Comparison of ENCODE assay signal across 8 cellular contexts in genomic region chr22:32985899-32986772, GRCh38.
DNase-seq lines count a peak whose midpoint lies in the region; ATAC-seq and TF ChIP-seq lines count a peak whose summit lies in the region.

No MANE protein-coding gene starts in this region.

- H3K27ac ChIP-seq in foreskin keratinocyte = no peak overlapping the region
- H3K27ac ChIP-seq in neural progenitor cell = peak overlapping the region; percentile 46
- no peak overlapping the region for H3K27ac ChIP-seq in uterus

- no peaks in the 10 kb centered on the region for H3K9me3 Mint-ChIP-seq in activated T-cell treated with anti-CD3 and anti-CD28 coated beads, Interleukin-2, amount 50 U/mL, for 72 hours
- peaks cover 2% of the 10 kb centered on the region for H3K9me3 Mint-ChIP-seq in neural progenitor cell

- H3K27me3 ChIP-seq in H7 (ENCODE audit: control insufficient read depth, insufficient read depth, low read length) (no peaks in the 10 kb centered on the region), foreskin keratinocyte (no peaks in the 10 kb centered on the region), neural progenitor cell (no peaks in the 10 kb centered on the region), uterus (no peaks in the 10 kb centered on the region)

- H3K4me2 ChIP-seq in neural progenitor cell = peak overlapping the region; percentile 59

- no peaks in the 10 kb centered on the region for H3K79me2 ChIP-seq in neural progenitor cell (ENCODE audit: low read depth)

- no peaks in the 10 kb centered on the region for H3K27me3 Mint-ChIP-seq in activated T-cell treated with anti-CD3 and anti-CD28 coated beads, Interleukin-2, amount 50 U/mL, for 72 hours (ENCODE audit: low read depth)
- H3K27me3 Mint-ChIP-seq in neural progenitor cell (ENCODE audit: insufficient read depth, low read depth) = peaks cover 12% of the 10 kb centered on the region

- H3K4me3 Mint-ChIP-seq in activated T-cell treated with anti-CD3 and anti-CD28 coated beads, Interleukin-2, amount 50 U/mL, for 72 hours = no peak overlapping the region
- H3K4me3 Mint-ChIP-seq in neural progenitor cell = no peak overlapping the region

- peaks cover 18% of the 10 kb centered on the region for H3K4me1 ChIP-seq in foreskin keratinocyte
- H3K4me1 ChIP-seq in neural progenitor cell = peaks cover 19% of the 10 kb centered on the region
- H3K4me1 ChIP-seq in uterus = no peaks in the 10 kb centered on the region

- peak overlapping the region; percentile 79 for H2AFZ ChIP-seq in neural progenitor cell (replicated peaks)

- H3K4me1 Mint-ChIP-seq in activated T-cell treated with anti-CD3 and anti-CD28 coated beads, Interleukin-2, amount 50 U/mL, for 72 hours (ENCODE audit: low read depth) = no peaks in the 10 kb centered on the region
- peaks cover 23% of the 10 kb centered on the region for H3K4me1 Mint-ChIP-seq in neural progenitor cell

- H3K27ac Mint-ChIP-seq in activated T-cell treated with anti-CD3 and anti-CD28 coated beads, Interleukin-2, amount 50 U/mL, for 72 hours = no peak overlapping the region
- peak overlapping the region; percentile 78 for H3K27ac Mint-ChIP-seq in neural progenitor cell

- no peaks in the 10 kb centered on the region for H4K20me1 ChIP-seq in neural progenitor cell (ENCODE audit: low read depth)

- H3F3A ChIP-seq in neural progenitor cell (ENCODE audit: low read depth) = peaks cover 12% of the 10 kb centered on the region

- TF ChIP-seq CTCF in foreskin keratinocyte (conservative IDR thresholded peaks at IDR 0.05) (peak; percentile 95), neural progenitor cell (IDR thresholded peaks at IDR 0.05) (peak; percentile 88), uterus (IDR thresholded peaks at IDR 0.05) (peak; percentile 84 to 96 (median 92))

- H3K9ac ChIP-seq in neural progenitor cell = no peak overlapping the region

- intact Hi-C loops in uterus (cut with DNase I; ENCODE audit: low total_unique reads) = loop anchor here (10.0 kb wide), 1 partner anchor 191 kb away; no protein-coding TSS in a partner anchor

- no peak for TF ChIP-seq POLR2A in uterus (IDR thresholded peaks at IDR 0.05)

- H3K36me3 ChIP-seq in H7 (replicated peaks; ENCODE audit: control insufficient read depth, insufficient read depth, low read length) = peaks cover 4% of the 10 kb centered on the region
- H3K36me3 ChIP-seq in neural progenitor cell = no peaks in the 10 kb centered on the region
- H3K36me3 ChIP-seq in uterus = no peaks in the 10 kb centered on the region

- ATAC-seq in activated T-cell treated with anti-CD3 and anti-CD28 coated beads, Interleukin-2, amount 50 U/mL, for 72 hours (replicated peaks in 1 of 2) = peak; percentile 56 to 67
- ATAC-seq in foreskin keratinocyte (peak; percentile 67), HG03159 (IDR thresholded peaks at IDR 0.05; ENCODE audit: unreplicated experiment) (no peak)

- DNase-seq in Ammon's horn (ENCODE audit: low spot score) (peak; percentile 91), H7 (peak; percentile 82), NOMO-1 (lab: John Stamatoyannopoulos, UW; ENCODE audit: unreplicated experiment in 2 of 2) (peak; percentile 69 to 79), foreskin keratinocyte (peak in 1 of 2 donors; percentile 78), neural progenitor cell (ENCODE audit: low spot score) (peak; percentile 88), uterus (peak; percentile 76 to 85)
- DNase-seq in activated T-cell treated with anti-CD3 and anti-CD28 coated beads, Interleukin-2, amount 50 U/mL, for 72 hours = peak; percentile 53 to 57

- H3K36me3 Mint-ChIP-seq in activated T-cell treated with anti-CD3 and anti-CD28 coated beads, Interleukin-2, amount 50 U/mL, for 72 hours (ENCODE audit: insufficient read depth in 2 of 2) = no peaks in the 10 kb centered on the region
- no peaks in the 10 kb centered on the region for H3K36me3 Mint-ChIP-seq in neural progenitor cell

- H3K9me3 ChIP-seq in neural progenitor cell (ENCODE audit: low read depth) (no peaks in the 10 kb centered on the region), uterus (no peaks in the 10 kb centered on the region)

- H3K4me3 ChIP-seq in H7 (ENCODE audit: insufficient read depth, low read depth, low read length) (no peak overlapping the region), neural progenitor cell (no peak overlapping the region), uterus (no peak overlapping the region)
